In genomic region chr14:61644834-61645233, GRCh38 we compare ENCODE assay signal across 10 cellular contexts. TPM values are rescaled to one million over a fixed set of nuclear protein-coding genes. Genes with fewer than 3 reads are reported as not detected.
DNase-seq lines count a peak whose midpoint lies in the region; ATAC-seq and TF ChIP-seq lines count a peak whose summit lies in the region.
"Had no signal": no experiment of that assay in that cellular context is flagged by ENCODE, and none has a peak within 500 bp of the region (broad histone marks: within the 10 kb centered on the region; RNA-seq: fewer than 3 reads in every experiment).

No MANE protein-coding gene starts in this region.

- H3K9me3 Mint-ChIP-seq in GM23338, result no peaks in the 10 kb centered on the region
- H3K9me3 Mint-ChIP-seq: stimulated activated effector memory CD8-positive, alpha-beta T cell treated with anti-CD3 and anti-CD28 coated beads, Interleukin-12 subunit alpha, Interleukin-12 subunit beta, amount 100 ng/mL, for 72 hours had no signal

- 32% methylated on average over 2 of the region's 2 CpGs for WGBS in hepatocyte (ENCODE audit: low lambda C conversion rate, missing lambda C conversion rate)

- no peaks in the 10 kb centered on the region for H3F3A ChIP-seq in GM23338 (replicated peaks; ENCODE audit: low read depth)

- H3K4me3 ChIP-seq in GM23338, result no peak overlapping the region
- no peak overlapping the region for H3K4me3 ChIP-seq in foreskin fibroblast (ENCODE audit: low read depth in 1 of 2, low read length in 2 of 2)
- no peak overlapping the region for H3K4me3 ChIP-seq in hepatocyte

- H3K4me1 Mint-ChIP-seq in GM23338, result peaks cover 3% of the 10 kb centered on the region; the same call in 2 of the 3 replicates

- H3K79me2 ChIP-seq in GM23338 (replicated peaks; ENCODE audit: insufficient read depth) (no peaks in the 10 kb centered on the region), hepatocyte (no peaks in the 10 kb centered on the region)

- H3K4me2 ChIP-seq in GM23338, result no peak overlapping the region
- no peak overlapping the region for H3K4me2 ChIP-seq in hepatocyte

- intact Hi-C loops in posterior cingulate gyrus (cut with DNase I), result no loop called here

- ATAC-seq in GM18519 (IDR thresholded peaks at IDR 0.05; ENCODE audit: low FRiP score, unreplicated experiment) (peak; percentile 73), GM23338 (peak; percentile 88)
- ATAC-seq: naive thymus-derived CD4-positive, alpha-beta T cell; stimulated activated effector memory CD8-positive, alpha-beta T cell treated with anti-CD3 and anti-CD28 coated beads, Interleukin-12 subunit alpha, Interleukin-12 subunit beta, amount 100 ng/mL, for 72 hours had no signal

- no peaks in the 10 kb centered on the region for H3K4me1 ChIP-seq in GM23338 (ENCODE audit: insufficient read depth)
- H3K4me1 ChIP-seq in hepatocyte (ENCODE audit: insufficient read depth), result no peaks in the 10 kb centered on the region

- H3K27ac ChIP-seq in GM23338 (ENCODE audit: low read depth), result no peak overlapping the region
- H3K27ac ChIP-seq in hepatocyte, result no peak overlapping the region

- no peak overlapping the region for H3K4me3 Mint-ChIP-seq in GM23338
- H3K4me3 Mint-ChIP-seq: naive thymus-derived CD4-positive, alpha-beta T cell; stimulated activated effector memory CD8-positive, alpha-beta T cell treated with anti-CD3 and anti-CD28 coated beads, Interleukin-12 subunit alpha, Interleukin-12 subunit beta, amount 100 ng/mL, for 72 hours had no signal

- no peak overlapping the region for H2AFZ ChIP-seq in GM23338
- no peak overlapping the region for H2AFZ ChIP-seq in hepatocyte

- DNase-seq in GM23338 (ENCODE audit: low spot score) (peak; percentile 62), NCI-H146 (lab: John Stamatoyannopoulos, UW) (peak; percentile 71), foreskin fibroblast (peak; percentile 45 to 63), posterior cingulate gyrus (no peak), hepatocyte (ENCODE audit: low spot score) (no peak), NOMO-1 treated with dmso at 0.1 percent for 144 hours (lab: John Stamatoyannopoulos, UW; ENCODE audit: unreplicated experiment) (no peak)
- no peak for DNase-seq in central memory CD4-positive, alpha-beta T cell

- H3K27me3 Mint-ChIP-seq in GM23338 (ENCODE audit: insufficient read depth, low read depth, poor library complexity), result no peaks in the 10 kb centered on the region

- H3K9me2 ChIP-seq in GM23338 (ENCODE audit: insufficient read depth), result no peaks in the 10 kb centered on the region
- H3K9me2 ChIP-seq in hepatocyte (replicated peaks; ENCODE audit: insufficient read depth), result no peaks in the 10 kb centered on the region

- H4K20me1 ChIP-seq in GM23338 (replicated peaks; ENCODE audit: insufficient read depth) (no peaks in the 10 kb centered on the region), hepatocyte (ENCODE audit: insufficient read depth, poor library complexity, severe bottlenecking) (no peaks in the 10 kb centered on the region)

- TF ChIP-seq CTCF in GM23338 (conservative IDR thresholded peaks at IDR 0.05; ENCODE audit: low read depth in 2 of 2), result no peak
- no peak for TF ChIP-seq CTCF in foreskin fibroblast (IDR thresholded peaks at IDR 0.05; ENCODE audit: low read depth, low read length)
- no peak for TF ChIP-seq CTCF in hepatocyte (IDR thresholded peaks at IDR 0.05; ENCODE audit: poor library complexity)

- H3K36me3 ChIP-seq in GM23338 (ENCODE audit: insufficient read depth) (no peaks in the 10 kb centered on the region), hepatocyte (replicated peaks; ENCODE audit: insufficient read depth, low read depth) (no peaks in the 10 kb centered on the region)

- H3K9me3 ChIP-seq in hepatocyte (ENCODE audit: low read depth), result no peaks in the 10 kb centered on the region

- H3K27me3 ChIP-seq in GM23338 (ENCODE audit: insufficient read depth) (no peaks in the 10 kb centered on the region), hepatocyte (no peaks in the 10 kb centered on the region)

- H3K27ac Mint-ChIP-seq in GM23338, result no peak overlapping the region
- H3K27ac Mint-ChIP-seq: stimulated activated effector memory CD8-positive, alpha-beta T cell treated with anti-CD3 and anti-CD28 coated beads, Interleukin-12 subunit alpha, Interleukin-12 subunit beta, amount 100 ng/mL, for 72 hours had no signal

- no peaks in the 10 kb centered on the region for H3K36me3 Mint-ChIP-seq in GM23338 (ENCODE audit: low read depth)
- H3K36me3 Mint-ChIP-seq: stimulated activated effector memory CD8-positive, alpha-beta T cell treated with anti-CD3 and anti-CD28 coated beads, Interleukin-12 subunit alpha, Interleukin-12 subunit beta, amount 100 ng/mL, for 72 hours had no signal

TF ChIP-seq in GM23338, 12 proteins besides CTCF, POLR2A, EP300 and RAD21 (continues in another document):
- TF ChIP-seq ZNF462 (CRISPR knock-in tag; IDR thresholded peaks at IDR 0.05), result no peak
- no peak for TF ChIP-seq EZH2 (IDR thresholded peaks at IDR 0.05; ENCODE audit: low read depth, unreplicated experiment)
- TF ChIP-seq CREB1 (CRISPR knock-in tag; IDR thresholded peaks at IDR 0.05; ENCODE audit: low read depth), result no peak
- TF ChIP-seq STAT1 (IDR thresholded peaks at IDR 0.05; ENCODE audit: unreplicated experiment), result no peak

RNA-seq across cellular contexts. Expression of gene HIF1A, which starts 50.5 kb away (rescaled TPM):
- total RNA-seq in GM23338 (2014; rRNA removed; shearing (Covaris generic)), result 242 and 253 TPM in 2 replicates
- polyA plus RNA-seq in GM23338 (2016; fragmentation: Nextera tagmentation; extraction: Ambion mirVana) (109 and 113 TPM in 2 replicates), hepatocyte (169 and 181 TPM in 2 replicates)
- 219 and 285 TPM in 2 replicates for total RNA-seq in hepatocyte

Comparison
In these comparisons a context has a peak if more than half of its experiments do, and no peak if none do; other contexts are left out.
1. DNase-seq: peak in GM23338 (single experiment), NCI-H146 (single experiment) and foreskin fibroblast (2 of 2); none in central memory CD4-positive, alpha-beta T cell (single experiment), posterior cingulate gyrus (0 of 10), hepatocyte (single experiment) and NOMO-1 treated with dmso at 0.1 percent for 144 hours (single experiment).